Comparison of ENCODE assay signal across 31 cellular contexts in the genomic region with DNA sequence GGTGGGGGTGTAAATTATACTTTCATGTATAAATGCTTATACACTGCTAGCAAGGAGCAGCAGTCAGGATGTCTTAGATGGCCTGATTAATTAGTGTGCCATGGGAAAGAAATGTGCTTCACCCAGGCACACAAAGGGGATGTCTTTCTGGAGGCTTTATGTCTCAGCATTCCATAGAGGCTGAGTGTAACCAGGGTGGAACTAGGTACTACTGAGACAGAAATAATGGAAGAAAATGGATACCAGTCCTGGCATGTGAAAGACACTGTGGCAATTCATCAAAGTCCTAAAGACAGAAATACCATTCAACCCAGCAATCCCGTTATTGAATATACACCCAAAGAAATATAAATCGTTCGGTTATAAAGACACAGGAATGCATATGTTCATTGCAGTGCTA. TPM values are rescaled to one million over a fixed set of nuclear protein-coding genes. Genes with fewer than 3 reads are reported as not detected.
"Had no signal": no experiment of that assay in that cellular context is flagged by ENCODE, and none has a peak within 500 bp of the region (broad histone marks: within the 10 kb centered on the region; RNA-seq: fewer than 3 reads in every experiment).

No MANE protein-coding gene starts in this region.

- H3K9me3 Mint-ChIP-seq: stimulated activated naive CD8-positive, alpha-beta T cell treated with anti-CD3 and anti-CD28 coated beads, Interleukin-15, Interleukin-2, amounts not matched to agents 100 ng/mL and 50 ng/mL, for 24 hours had no signal

- H3K4me2 ChIP-seq: neural progenitor cell, smooth muscle cell had no signal

- H3K79me2 ChIP-seq: parathyroid adenoma had no signal

- H3K27me3 ChIP-seq: esophagus muscularis mucosa, left lung, neural progenitor cell, right atrium auricular region, tibial nerve, upper lobe of left lung had no signal

- H2AFZ ChIP-seq: neural progenitor cell, parathyroid adenoma had no signal

- H3K27ac ChIP-seq: esophagus muscularis mucosa, left lung, neural progenitor cell, parathyroid adenoma, right atrium auricular region, thoracic aorta, tibial nerve, upper lobe of left lung had no signal

- H3K36me3 Mint-ChIP-seq: naive thymus-derived CD4-positive, alpha-beta T cell; neural progenitor cell; stimulated activated naive B cell treated with anti-CD40 and anti-IgM and Interleukin-4, amounts not matched to agents 10 μg/mL and 1 μg/mL and 100 μg/mL, for 72 hours had no signal

- DNase-seq: cerebellar nuclear complex; cortex of kidney; effector memory CD8-positive, alpha-beta T cell; hypothalamus; kidney; left cardiac atrium; left lung; mesendoderm; midbrain; naive thymus-derived CD4-positive, alpha-beta T cell; stimulated activated naive B cell treated with anti-CD40 and anti-IgM and Interleukin-4, amounts not matched to agents 10 μg/mL and 1 μg/mL and 100 μg/mL, for 72 hours; upper lobe of left lung had no signal

- H3K4me3 Mint-ChIP-seq: effector memory CD8-positive, alpha-beta T cell; naive thymus-derived CD4-positive, alpha-beta T cell; nephron; neural progenitor cell; stimulated activated naive B cell treated with anti-CD40 and anti-IgM and Interleukin-4, amounts not matched to agents 10 μg/mL and 1 μg/mL and 100 μg/mL, for 72 hours; stimulated activated naive CD8-positive, alpha-beta T cell treated with anti-CD3 and anti-CD28 coated beads, Interleukin-15, Interleukin-2, amounts not matched to agents 100 ng/mL and 50 ng/mL, for 24 hours had no signal

- H3K9ac ChIP-seq: neural progenitor cell, parathyroid adenoma had no signal

- H3K4me1 Mint-ChIP-seq: naive thymus-derived CD4-positive, alpha-beta T cell; nephron; stimulated activated naive B cell treated with anti-CD40 and anti-IgM and Interleukin-4, amounts not matched to agents 10 μg/mL and 1 μg/mL and 100 μg/mL, for 72 hours had no signal

- H3K36me3 ChIP-seq: esophagus muscularis mucosa, left lung, neural progenitor cell, right atrium auricular region, thoracic aorta, tibial nerve, upper lobe of left lung had no signal

- H3K4me3 ChIP-seq: esophagus muscularis mucosa, left lung, neural progenitor cell, right atrium auricular region, smooth muscle cell, thoracic aorta, tibial nerve, upper lobe of left lung had no signal

- H3K27ac Mint-ChIP-seq: effector memory CD8-positive, alpha-beta T cell; naive thymus-derived CD4-positive, alpha-beta T cell; nephron; neural progenitor cell; progenitor cell of endocrine pancreas; stimulated activated naive B cell treated with anti-CD40 and anti-IgM and Interleukin-4, amounts not matched to agents 10 μg/mL and 1 μg/mL and 100 μg/mL, for 72 hours; stimulated activated naive CD8-positive, alpha-beta T cell treated with anti-CD3 and anti-CD28 coated beads, Interleukin-15, Interleukin-2, amounts not matched to agents 100 ng/mL and 50 ng/mL, for 24 hours had no signal

- ATAC-seq: effector memory CD8-positive, alpha-beta T cell; left cardiac atrium; left lung; naive thymus-derived CD4-positive, alpha-beta T cell; sciatic nerve; stimulated activated naive B cell treated with anti-CD40 and anti-IgM and Interleukin-4, amounts not matched to agents 10 μg/mL and 1 μg/mL and 100 μg/mL, for 72 hours had no signal

- H3K4me1 ChIP-seq: esophagus muscularis mucosa, left lung, neural progenitor cell, parathyroid adenoma, right atrium auricular region, tibial nerve, upper lobe of left lung had no signal

- H3K27me3 Mint-ChIP-seq: effector memory CD8-positive, alpha-beta T cell; progenitor cell of endocrine pancreas had no signal

- H3K9me3 ChIP-seq: esophagus muscularis mucosa, right atrium auricular region, thoracic aorta, tibial nerve, upper lobe of left lung had no signal

RNA-seq across cellular contexts. Expression of gene PF4, which starts 52.5 kb away (rescaled TPM):
- total RNA-seq: dermis microvascular lymphatic vessel endothelial cell, fibroblast of lung, frontal cortex, kidney, lower leg skin, lung microvascular endothelial cell, mucosa of gallbladder, osteoblast, smooth muscle cell, thoracic aorta had no signal
- polyA plus RNA-seq: fibroblast of lung; naive thymus-derived CD4-positive, alpha-beta T cell had no signal

RNA-seq across cellular contexts. Expression of gene PPBP, which starts 58.7 kb away (rescaled TPM):
- total RNA-seq: dermis microvascular lymphatic vessel endothelial cell, epithelial cell of proximal tubule, fibroblast of lung, kidney, lung microvascular endothelial cell, progenitor cell of endocrine pancreas, smooth muscle cell, thoracic aorta had no signal
- polyA plus RNA-seq: fibroblast of lung; naive thymus-derived CD4-positive, alpha-beta T cell; smooth muscle cell had no signal
